Comparison of ENCODE assay signal across 16 cellular contexts in the genomic region with DNA sequence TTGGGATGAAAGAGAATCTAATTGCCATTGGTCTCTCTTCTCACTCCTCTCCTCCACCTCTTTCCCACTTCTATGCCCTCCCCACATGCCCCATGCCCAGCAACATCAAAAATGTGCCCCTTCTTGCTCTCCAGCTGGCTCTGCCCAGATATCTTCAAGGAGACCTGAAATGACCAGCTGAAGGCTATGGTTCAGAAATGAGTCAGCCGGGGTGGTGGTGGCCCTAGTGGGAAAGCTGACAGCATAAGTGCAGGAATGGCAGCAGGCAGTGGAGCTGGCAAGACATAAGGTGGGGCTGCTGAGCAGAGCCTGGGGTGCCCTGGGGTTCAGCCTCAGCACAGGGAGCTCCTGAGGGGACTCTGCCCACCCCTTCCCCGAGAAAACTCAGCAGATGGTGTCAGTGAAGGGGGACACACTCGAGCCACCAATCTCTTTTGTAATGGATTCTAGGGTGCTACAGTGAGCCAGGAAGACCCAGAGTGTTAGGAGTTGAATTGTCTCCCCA.
"Had no signal": no experiment of that assay in that cellular context is flagged by ENCODE, and none has a peak within 500 bp of the region (broad histone marks: within the 10 kb centered on the region; RNA-seq: fewer than 3 reads in every experiment).

No MANE protein-coding gene starts in this region.

- H3K27ac Mint-ChIP-seq: dendritic cell treated with granulocyte-macrophage colony-stimulating factor and Interleukin-4, amounts not matched to agents 40 ng/mL and 50 ng/mL, for 4 days; naive thymus-derived CD4-positive, alpha-beta T cell had no signal

- H3K4me2 ChIP-seq: hepatocyte, smooth muscle cell had no signal

- H3K27ac ChIP-seq: hepatocyte, ovary, suprapubic skin, thyroid gland, upper lobe of left lung, vagina had no signal

- H3K36me3 ChIP-seq: ovary, suprapubic skin, thyroid gland, upper lobe of left lung, vagina had no signal

- DNase-seq: foreskin melanocyte; mesendoderm; naive thymus-derived CD4-positive, alpha-beta T cell; nephron progenitor cell; ovary; right cardiac atrium; stimulated activated CD4-positive, alpha-beta T cell treated with anti-CD3 and anti-CD28 coated beads, Interleukin-2, amount 100 ng/mL, for 48 hours; stimulated activated naive CD8-positive, alpha-beta T cell treated with anti-CD3 and anti-CD28 coated beads, Interleukin-15, Interleukin-2, amounts not matched to agents 100 U/mL and 50 U/mL, for 24 hours; thyroid gland; upper lobe of left lung had no signal

- H3K4me1 ChIP-seq: thyroid gland had no signal

- H3K36me3 Mint-ChIP-seq: naive thymus-derived CD4-positive, alpha-beta T cell had no signal

- H3K79me2 ChIP-seq: hepatocyte had no signal

- FAIRE-seq: endothelial cell of umbilical vein had no signal

- H3K27me3 ChIP-seq: ovary, thyroid gland, upper lobe of left lung, vagina had no signal

- H3K4me3 ChIP-seq: hepatocyte, ovary, smooth muscle cell, suprapubic skin, thyroid gland, upper lobe of left lung, vagina had no signal

- H3K9me3 ChIP-seq: ovary, suprapubic skin, thyroid gland, upper lobe of left lung, vagina had no signal

- ATAC-seq: naive thymus-derived CD4-positive, alpha-beta T cell; right cardiac atrium; stimulated activated naive CD8-positive, alpha-beta T cell treated with anti-CD3 and anti-CD28 coated beads, Interleukin-15, Interleukin-2, amounts not matched to agents 100 U/mL and 50 U/mL, for 24 hours had no signal

- H3K4me3 Mint-ChIP-seq: dendritic cell treated with granulocyte-macrophage colony-stimulating factor and Interleukin-4, amounts not matched to agents 40 ng/mL and 50 ng/mL, for 4 days; naive thymus-derived CD4-positive, alpha-beta T cell; nephron progenitor cell had no signal

- H2AFZ ChIP-seq: hepatocyte had no signal

- H3K9me3 Mint-ChIP-seq: dendritic cell treated with granulocyte-macrophage colony-stimulating factor and Interleukin-4, amounts not matched to agents 40 ng/mL and 50 ng/mL, for 4 days; naive thymus-derived CD4-positive, alpha-beta T cell; nephron progenitor cell had no signal
